8 cellular contexts compared by ENCODE assay signal in genomic region chr6:52574709-52575489, GRCh38. TPM values are rescaled to one million over a fixed set of nuclear protein-coding genes. Genes with fewer than 3 reads are reported as not detected.
A peak's percentile ranks its signal among the peaks of the same experiment; 100 is the strongest.
DNase-seq lines count a peak whose midpoint lies in the region; ATAC-seq and TF ChIP-seq lines count a peak whose summit lies in the region.

No MANE protein-coding gene starts in this region.

- H3K27me3 Mint-ChIP-seq in Caco-2 (ENCODE audit: insufficient read depth, unreplicated experiment), result no peaks in the 10 kb centered on the region
- H3K27me3 Mint-ChIP-seq in activated CD8-positive, alpha-beta T cell treated with anti-CD3 and anti-CD28 coated beads, Interleukin-2, amount 10 ng/mL, durations not matched to agents 7 days and 5 days (ENCODE audit: low read depth), result peaks cover 35% of the 10 kb centered on the region

- H3K27ac ChIP-seq in esophagus muscularis mucosa (replicated peaks in 1 of 4), result peak overlapping the region; percentile 98 to 100 (median 99)

- no peaks in the 10 kb centered on the region for H3K9me3 ChIP-seq in Caco-2
- H3K9me3 ChIP-seq in esophagus muscularis mucosa, result no peaks in the 10 kb centered on the region

- H3K36me3 ChIP-seq in Caco-2 (ENCODE audit: control insufficient read depth, insufficient read depth, low read length) (no peaks in the 10 kb centered on the region), esophagus muscularis mucosa (no peaks in the 10 kb centered on the region)

- H3K4me1 Mint-ChIP-seq in Caco-2 (ENCODE audit: low read depth, unreplicated experiment), result peaks cover 51% of the 10 kb centered on the region
- H3K4me1 Mint-ChIP-seq in activated CD8-positive, alpha-beta T cell treated with anti-CD3 and anti-CD28 coated beads, Interleukin-2, amount 10 ng/mL, durations not matched to agents 7 days and 5 days (ENCODE audit: low read depth), result peaks cover 33% of the 10 kb centered on the region

- peak; percentile 51 to 53 for DNase-seq in Caco-2
- DNase-seq in KBM-7, result peak; percentile 65
- peak; percentile 74 for DNase-seq in activated CD8-positive, alpha-beta T cell treated with anti-CD3 and anti-CD28 coated beads, Interleukin-2, amount 10 ng/mL, durations not matched to agents 7 days and 5 days
- DNase-seq in esophagus muscularis mucosa (ENCODE audit: extremely low spot score), result no peak
- DNase-seq in skeletal muscle cell (ENCODE audit: low read depth), result no peak
- no peak for DNase-seq in iPS-NIHi11 (ENCODE audit: low spot score)
- DNase-seq in NCI-H1105 treated with DMSO at 0.1 percent for 48 hours (lab: John Stamatoyannopoulos, UW), result no peak

- peak overlapping the region; percentile 61 for H3K27ac Mint-ChIP-seq in Caco-2 (ENCODE audit: unreplicated experiment)
- peak overlapping the region; percentile 53 for H3K27ac Mint-ChIP-seq in activated CD8-positive, alpha-beta T cell treated with anti-CD3 and anti-CD28 coated beads, Interleukin-2, amount 10 ng/mL, durations not matched to agents 7 days and 5 days

- H3K4me3 Mint-ChIP-seq in Caco-2 (ENCODE audit: unreplicated experiment), result peak overlapping the region; percentile 81
- H3K4me3 Mint-ChIP-seq in activated CD8-positive, alpha-beta T cell treated with anti-CD3 and anti-CD28 coated beads, Interleukin-2, amount 10 ng/mL, durations not matched to agents 7 days and 5 days, result peak overlapping the region; percentile 35

- no TSS peak for BruUV-seq in Caco-2 (replicated peaks; lab: Mats Ljungman, UMichigan)

- H3K4me1 ChIP-seq in Caco-2, result peaks cover 76% of the 10 kb centered on the region
- H3K4me1 ChIP-seq in esophagus muscularis mucosa, result peaks cover 68 to 83% (median 77%) of the 10 kb centered on the region in 4 donors

- CTCF ChIA-PET in Caco-2 (lab: Charles Lee), result interaction anchor here (0.6 to 2.3 kb wide), 4 partner anchors 8 to 23 kb away, joined by 3 to 7 read pairs (median 4); no protein-coding TSS in a partner anchor
- CTCF ChIA-PET in activated CD8-positive, alpha-beta T cell treated with anti-CD3 and anti-CD28 coated beads, Interleukin-2, amount 10 ng/mL, durations not matched to agents 7 days and 5 days (lab: Charles Lee), result interaction anchor here (0.6 to 3.0 kb wide), 13 partner anchors 8 to 290 kb away, joined by 3 to 17 read pairs (median 4); no protein-coding TSS in a partner anchor

- TF ChIP-seq CTCF in Caco-2 (IDR thresholded peaks at IDR 0.05; ENCODE audit: insufficient read depth in 1 of 2, low read depth in 1 of 2, low read length in 1 of 2, severe bottlenecking in 1 of 2, unreplicated experiment in 1 of 2) (no peak), esophagus muscularis mucosa (IDR thresholded peaks at IDR 0.05) (no peak)

- H3K27me3 ChIP-seq in Caco-2 (replicated peaks; ENCODE audit: control insufficient read depth, insufficient read depth, low read length) (no peaks in the 10 kb centered on the region), esophagus muscularis mucosa (no peaks in the 10 kb centered on the region)

- intact Hi-C loops in Caco-2 (cut with micrococcal nuclease; ENCODE audit: unreplicated experiment) (loop anchor here (5.0 to 10.0 kb wide), 2 partner anchors 58 to 290 kb away; partner anchors contain the start of gene MCM3), esophagus muscularis mucosa (cut with DNase I) (loop anchor here (2.0 to 10.0 kb wide), 2 partner anchors 154 to 290 kb away; partner anchors contain the start of genes EFHC1 and MCM3)

- ATAC-seq in GM21576 (IDR thresholded peaks at IDR 0.05; ENCODE audit: unreplicated experiment), result peak; percentile 40
- peak; percentile 52 for ATAC-seq in activated CD8-positive, alpha-beta T cell treated with anti-CD3 and anti-CD28 coated beads, Interleukin-2, amount 10 ng/mL, durations not matched to agents 7 days and 5 days

- no peaks in the 10 kb centered on the region for H3K9me3 Mint-ChIP-seq in Caco-2 (ENCODE audit: unreplicated experiment)
- no peaks in the 10 kb centered on the region for H3K9me3 Mint-ChIP-seq in activated CD8-positive, alpha-beta T cell treated with anti-CD3 and anti-CD28 coated beads, Interleukin-2, amount 10 ng/mL, durations not matched to agents 7 days and 5 days (ENCODE audit: insufficient read depth)

- WGBS in esophagus muscularis mucosa, result 28% methylated on average over 13 of the region's 13 CpGs

- H3K4me3 ChIP-seq in Caco-2 (ENCODE audit: low read depth, low read length) (peak overlapping the region; percentile 80), esophagus muscularis mucosa (peak overlapping the region; percentile 88 to 92 (median 90)), skeletal muscle cell (ENCODE audit: low read depth, low read length) (peak overlapping the region; percentile 95)

- in situ Hi-C loops in KBM-7 (cut with MboI; ENCODE audit: low pct_unique_long_range_greater_than_20kb, low sequenced_read_pairs), result no loop called here

- POLR2A ChIA-PET in Caco-2 (lab: Charles Lee), result no interaction called here
- POLR2A ChIA-PET in activated CD8-positive, alpha-beta T cell treated with anti-CD3 and anti-CD28 coated beads, Interleukin-2, amount 10 ng/mL, durations not matched to agents 7 days and 5 days (lab: Charles Lee), result interaction anchor here (0.6 kb wide), 2 partner anchors 39 to 134 kb away, joined by 5 read pairs; no protein-coding TSS in a partner anchor

- TF ChIP-seq EP300 in esophagus muscularis mucosa (IDR thresholded peaks at IDR 0.05), result no peak

- TF ChIP-seq POLR2A in esophagus muscularis mucosa (IDR thresholded peaks at IDR 0.05; ENCODE audit: low read depth), result no peak

- peaks cover 27% of the 10 kb centered on the region for H3K36me3 Mint-ChIP-seq in Caco-2 (ENCODE audit: insufficient read depth, unreplicated experiment)
- H3K36me3 Mint-ChIP-seq in activated CD8-positive, alpha-beta T cell treated with anti-CD3 and anti-CD28 coated beads, Interleukin-2, amount 10 ng/mL, durations not matched to agents 7 days and 5 days (ENCODE audit: low read depth), result no peaks in the 10 kb centered on the region

RNA-seq across cellular contexts. Expression of gene TRAM2, which starts 2.0 kb away (rescaled TPM):
- 63.8 and 71.6 TPM in 2 replicates for total RNA-seq in Caco-2 (2022)
- total RNA-seq in activated CD8-positive, alpha-beta T cell treated with anti-CD3 and anti-CD28 coated beads, Interleukin-2, amount 10 ng/mL, durations not matched to agents 7 days and 5 days, result 1 to 10 TPM; 1.4 TPM
- 10 to 100 TPM; 13.3 to 23.8 (median 18.5) TPM for total RNA-seq in esophagus muscularis mucosa

Comparison
In these comparisons a context has a peak if more than half of its experiments do, and no peak if none do; other contexts are left out.
1. DNase-seq: peak in Caco-2 (2 of 2), KBM-7 (single experiment) and activated CD8-positive, alpha-beta T cell treated with anti-CD3 and anti-CD28 coated beads, Interleukin-2, amount 10 ng/mL, durations not matched to agents 7 days and 5 days (single experiment); none in esophagus muscularis mucosa (single experiment), skeletal muscle cell (single experiment), iPS-NIHi11 (single experiment) and NCI-H1105 treated with DMSO at 0.1 percent for 48 hours (single experiment).
2. RNA of gene TRAM2, which starts 2.0 kb away (total RNA-seq): 63.8 to 71.6 TPM in Caco-2 and 13.3 to 23.8 TPM in esophagus muscularis mucosa; 1.4 TPM in activated CD8-positive, alpha-beta T cell treated with anti-CD3 and anti-CD28 coated beads, Interleukin-2, amount 10 ng/mL, durations not matched to agents 7 days and 5 days; every median in the first group is over 4 times any median in the second.
3. Peak in every context shown above with its lines, with median percentiles within 50 percentile points of each other: H3K4me3 ChIP-seq.